Comparison of ENCODE assay signal across 1 cellular context in the genomic region with DNA sequence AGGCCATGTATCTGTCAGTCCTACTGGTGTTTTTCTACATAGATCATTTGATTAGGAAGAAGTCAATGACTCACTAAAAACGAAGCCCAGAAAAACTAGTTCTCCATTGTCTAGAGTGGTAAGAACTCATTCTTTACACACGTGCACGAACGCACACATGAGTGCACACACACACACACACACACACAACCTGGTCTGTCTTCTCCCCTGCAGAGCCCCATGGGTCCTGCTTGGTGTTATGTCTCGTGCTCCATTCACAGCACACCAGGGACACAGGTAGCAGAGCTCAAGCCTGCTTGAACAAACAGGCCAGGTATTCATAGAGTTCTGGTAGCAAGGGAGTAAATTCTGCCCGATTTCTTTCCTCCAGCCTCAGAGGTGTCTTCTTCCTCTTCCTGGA.
TF ChIP-seq lines count a peak whose summit lies in the region.

No MANE protein-coding gene starts in this region.

TF ChIP-seq in SK-N-SH, 30 proteins besides CTCF, POLR2A, EP300 and RAD21:
- TF ChIP-seq TEAD4 (IDR thresholded peaks at IDR 0.05; ENCODE audit: borderline replicate concordance, insufficient read depth), result no peak
- TF ChIP-seq SMC3 (IDR thresholded peaks at IDR 0.05; ENCODE audit: low read depth, low read length), result no peak
- no peak for TF ChIP-seq RXRA (IDR thresholded peaks at IDR 0.05; ENCODE audit: borderline replicate concordance, low read depth)
- no peak for TF ChIP-seq NFIC (IDR thresholded peaks at IDR 0.05; ENCODE audit: borderline replicate concordance)
- no peak for TF ChIP-seq PBX3 (IDR thresholded peaks at IDR 0.05)
- no peak for TF ChIP-seq FOXJ3 (CRISPR knock-in tag; IDR thresholded peaks at IDR 0.05)
- no peak for TF ChIP-seq TCF12 (IDR thresholded peaks at IDR 0.05)
- TF ChIP-seq NRF1 (IDR thresholded peaks at IDR 0.05; ENCODE audit: low read depth, low read length), result no peak
- TF ChIP-seq IRF3 (IDR thresholded peaks at IDR 0.05; ENCODE audit: low read depth, low read length), result no peak
- TF ChIP-seq JUND (IDR thresholded peaks at IDR 0.05), result no peak
